Comparison of ENCODE assay signal across 23 cellular contexts in genomic region chr15:28901587-28901980, GRCh38. TPM values are rescaled to one million over a fixed set of nuclear protein-coding genes. Genes with fewer than 3 reads are reported as not detected.
A peak's percentile ranks its signal among the peaks of the same experiment; 100 is the strongest.
DNase-seq lines count a peak whose midpoint lies in the region; ATAC-seq and TF ChIP-seq lines count a peak whose summit lies in the region.
"Had no signal": no experiment of that assay in that cellular context is flagged by ENCODE, and none has a peak within 500 bp of the region (broad histone marks: within the 10 kb centered on the region; RNA-seq: fewer than 3 reads in every experiment).

No MANE protein-coding gene starts in this region.

- peaks cover 31% of the 10 kb centered on the region for H3K4me1 Mint-ChIP-seq in activated naive CD8-positive, alpha-beta T cell treated with anti-CD3 and anti-CD28 coated beads, Interleukin-2, amount 10 ng/mL, durations not matched to agents 7 days and 5 days
- peaks cover 51% of the 10 kb centered on the region for H3K4me1 Mint-ChIP-seq in glutamatergic neuron (ENCODE audit: low read depth, unreplicated experiment)
- H3K4me1 Mint-ChIP-seq in stimulated activated naive CD8-positive, alpha-beta T cell treated with anti-CD3 and anti-CD28 coated beads, Interleukin-15, Interleukin-2, amounts not matched to agents 100 ng/mL and 50 ng/mL, for 24 hours (ENCODE audit: low read depth): peaks cover 97% of the 10 kb centered on the region
- H3K4me1 Mint-ChIP-seq: IgD-negative memory B cell had no signal

- peaks cover 0 to 5% (median 0%) of the 10 kb centered on the region in 3 donors for H3K27me3 ChIP-seq in stomach
- H3K27me3 ChIP-seq: MG63, Peyer's patch had no signal

- H3K36me3 ChIP-seq in stomach: no peaks in the 10 kb centered on the region
- H3K36me3 ChIP-seq: HAP-1, MG63, Peyer's patch had no signal

- no peaks in the 10 kb centered on the region for H3K27me3 Mint-ChIP-seq in activated naive CD8-positive, alpha-beta T cell treated with anti-CD3 and anti-CD28 coated beads, Interleukin-2, amount 10 ng/mL, durations not matched to agents 7 days and 5 days
- H3K27me3 Mint-ChIP-seq in glutamatergic neuron (ENCODE audit: unreplicated experiment): peaks cover 16% of the 10 kb centered on the region
- no peaks in the 10 kb centered on the region for H3K27me3 Mint-ChIP-seq in stimulated activated naive CD8-positive, alpha-beta T cell treated with anti-CD3 and anti-CD28 coated beads, Interleukin-15, Interleukin-2, amounts not matched to agents 100 ng/mL and 50 ng/mL, for 24 hours
- H3K27me3 Mint-ChIP-seq: IgD-negative memory B cell had no signal

- intact Hi-C loops in stomach (cut with DNase I; ENCODE audit: low total_unique reads): no loop called here

- no peaks in the 10 kb centered on the region for H3K9me3 ChIP-seq in stomach
- H3K9me3 ChIP-seq: HAP-1, MG63, Peyer's patch had no signal

- no peak overlapping the region for H3K4me3 Mint-ChIP-seq in activated naive CD8-positive, alpha-beta T cell treated with anti-CD3 and anti-CD28 coated beads, Interleukin-2, amount 10 ng/mL, durations not matched to agents 7 days and 5 days
- no peak overlapping the region for H3K4me3 Mint-ChIP-seq in glutamatergic neuron (ENCODE audit: unreplicated experiment)
- H3K4me3 Mint-ChIP-seq in stimulated activated naive CD8-positive, alpha-beta T cell treated with anti-CD3 and anti-CD28 coated beads, Interleukin-15, Interleukin-2, amounts not matched to agents 100 ng/mL and 50 ng/mL, for 24 hours: no peak overlapping the region
- H3K4me3 Mint-ChIP-seq: IgD-negative memory B cell had no signal

- 41 to 77% (median 58%) methylated on average over 6 to 7 of the region's 7 CpGs for WGBS in stomach, 5 donors

- peak; percentile 53 for DNase-seq in NCI-H69 (lab: John Stamatoyannopoulos, UW)
- DNase-seq in activated naive CD8-positive, alpha-beta T cell treated with anti-CD3 and anti-CD28 coated beads, Interleukin-2, amount 10 ng/mL, durations not matched to agents 7 days and 5 days: peak; percentile 16
- no peak for DNase-seq in glutamatergic neuron
- DNase-seq in stomach: no peak
- DNase-seq in NCI-H2029 treated with DMSO at 0.1 percent for 48 hours (lab: John Stamatoyannopoulos, UW): no peak
- DNase-seq: AML-193; DMS79 treated with DMSO at 0.1 percent for 48 hours; Kasumi-1; MG63; NCI-H1048; NCI-H1436; NCI-H1930; NCI-H2171 treated with DMSO at 0.1 percent for 48 hours; NCI-H526 treated with DMSO at 0.1 percent for 48 hours; NK-92 treated with Interleukin-12 subunit alpha and Interleukin-12 subunit beta, amount 100 ng/mL, for 24 hours; Peyer's patch had no signal

- no peak overlapping the region for H3K27ac ChIP-seq in stomach
- H3K27ac ChIP-seq: C4-2B, Peyer's patch had no signal

- H3K4me3 ChIP-seq in stomach: no peak overlapping the region
- H3K4me3 ChIP-seq: HAP-1, MG63, Peyer's patch had no signal

- no peak for TF ChIP-seq POLR2A in stomach (IDR thresholded peaks at IDR 0.05)

- POLR2A ChIA-PET in activated naive CD8-positive, alpha-beta T cell treated with anti-CD3 and anti-CD28 coated beads, Interleukin-2, amount 10 ng/mL, durations not matched to agents 7 days and 5 days (lab: Charles Lee): no interaction called here

- ATAC-seq in activated naive CD8-positive, alpha-beta T cell treated with anti-CD3 and anti-CD28 coated beads, Interleukin-2, amount 10 ng/mL, durations not matched to agents 7 days and 5 days (ENCODE audit: low read depth): no peak
- ATAC-seq in HG03565 (IDR thresholded peaks at IDR 0.05; ENCODE audit: unreplicated experiment): no peak
- ATAC-seq: Right ventricle myocardium inferior had no signal

- no peak for TF ChIP-seq CTCF in glutamatergic neuron (IDR thresholded peaks at IDR 0.05; ENCODE audit: partially characterized antibody, unreplicated experiment)
- TF ChIP-seq CTCF in stomach (IDR thresholded peaks at IDR 0.05): no peak

- TF ChIP-seq EP300 in stomach (IDR thresholded peaks at IDR 0.05): no peak

- no peak overlapping the region for H3K27ac Mint-ChIP-seq in activated naive CD8-positive, alpha-beta T cell treated with anti-CD3 and anti-CD28 coated beads, Interleukin-2, amount 10 ng/mL, durations not matched to agents 7 days and 5 days
- H3K27ac Mint-ChIP-seq in glutamatergic neuron (ENCODE audit: unreplicated experiment): peak overlapping the region; percentile 52
- peak overlapping the region; percentile 37 for H3K27ac Mint-ChIP-seq in stimulated activated naive CD8-positive, alpha-beta T cell treated with anti-CD3 and anti-CD28 coated beads, Interleukin-15, Interleukin-2, amounts not matched to agents 100 ng/mL and 50 ng/mL, for 24 hours
- H3K27ac Mint-ChIP-seq: IgD-negative memory B cell had no signal

- peaks cover 8% of the 10 kb centered on the region for H3K36me3 Mint-ChIP-seq in activated naive CD8-positive, alpha-beta T cell treated with anti-CD3 and anti-CD28 coated beads, Interleukin-2, amount 10 ng/mL, durations not matched to agents 7 days and 5 days
- peaks cover 10% of the 10 kb centered on the region for H3K36me3 Mint-ChIP-seq in glutamatergic neuron (ENCODE audit: unreplicated experiment)
- H3K36me3 Mint-ChIP-seq in stimulated activated naive CD8-positive, alpha-beta T cell treated with anti-CD3 and anti-CD28 coated beads, Interleukin-15, Interleukin-2, amounts not matched to agents 100 ng/mL and 50 ng/mL, for 24 hours (ENCODE audit: low read depth): peaks cover 8% of the 10 kb centered on the region
- H3K36me3 Mint-ChIP-seq: IgD-negative memory B cell had no signal

- no peaks in the 10 kb centered on the region for H3K9me3 Mint-ChIP-seq in activated naive CD8-positive, alpha-beta T cell treated with anti-CD3 and anti-CD28 coated beads, Interleukin-2, amount 10 ng/mL, durations not matched to agents 7 days and 5 days
- H3K9me3 Mint-ChIP-seq in glutamatergic neuron (ENCODE audit: unreplicated experiment): peaks cover 8% of the 10 kb centered on the region
- H3K9me3 Mint-ChIP-seq in stimulated activated naive CD8-positive, alpha-beta T cell treated with anti-CD3 and anti-CD28 coated beads, Interleukin-15, Interleukin-2, amounts not matched to agents 100 ng/mL and 50 ng/mL, for 24 hours: no peaks in the 10 kb centered on the region

- no peaks in the 10 kb centered on the region for H3K4me1 ChIP-seq in stomach
- H3K4me1 ChIP-seq: HAP-1, Peyer's patch had no signal

RNA-seq across cellular contexts. Expression of gene APBA2, which starts 15.8 kb away (rescaled TPM):
- 10 to 100 TPM; 65.1 to 66.0 TPM for total RNA-seq in activated naive CD8-positive, alpha-beta T cell treated with anti-CD3 and anti-CD28 coated beads, Interleukin-2, amount 10 ng/mL, durations not matched to agents 7 days and 5 days
- total RNA-seq in glutamatergic neuron (ENCODE audit: unreplicated experiment) (166 TPM), stomach (10 to 100 TPM in 1 of 5 donors, 1 to 10 TPM in 2, under 1 TPM in 1, not detected in 1; 0.45 to 13.3 (median 8.7) TPM)
- 1 to 10 TPM in 1 of 3 donors, under 1 TPM in 2; 0.62 to 2.0 (median 0.85) TPM for polyA plus RNA-seq in stomach

RNA-seq across cellular contexts. Expression of gene GOLGA6L7, which starts 53.1 kb away (rescaled TPM):
- not detected for total RNA-seq in activated naive CD8-positive, alpha-beta T cell treated with anti-CD3 and anti-CD28 coated beads, Interleukin-2, amount 10 ng/mL, durations not matched to agents 7 days and 5 days
- total RNA-seq in glutamatergic neuron (ENCODE audit: unreplicated experiment) (not detected), stomach (not detected)
- not detected for polyA plus RNA-seq in stomach
- total RNA-seq: Peyer's patch, Right ventricle myocardium inferior, SK-MEL-5 had no signal
- polyA plus RNA-seq: IgD-negative memory B cell had no signal

Comparison
In these comparisons a context has a peak if more than half of its experiments do, and no peak if none do; other contexts are left out.
1. DNase-seq: peak in NCI-H69 (single experiment) and activated naive CD8-positive, alpha-beta T cell treated with anti-CD3 and anti-CD28 coated beads, Interleukin-2, amount 10 ng/mL, durations not matched to agents 7 days and 5 days (single experiment); none in glutamatergic neuron (single experiment), stomach (single experiment) and NCI-H2029 treated with DMSO at 0.1 percent for 48 hours (single experiment).
2. RNA of gene APBA2, which starts 15.8 kb away (total RNA-seq): 166 TPM in glutamatergic neuron (single experiment) and 65.1 to 66.0 TPM in activated naive CD8-positive, alpha-beta T cell treated with anti-CD3 and anti-CD28 coated beads, Interleukin-2, amount 10 ng/mL, durations not matched to agents 7 days and 5 days; 0.45 to 13.3 TPM in stomach; every median in the first group is over 4 times any median in the second.